1 cellular context compared by ENCODE assay signal in the genomic region with DNA sequence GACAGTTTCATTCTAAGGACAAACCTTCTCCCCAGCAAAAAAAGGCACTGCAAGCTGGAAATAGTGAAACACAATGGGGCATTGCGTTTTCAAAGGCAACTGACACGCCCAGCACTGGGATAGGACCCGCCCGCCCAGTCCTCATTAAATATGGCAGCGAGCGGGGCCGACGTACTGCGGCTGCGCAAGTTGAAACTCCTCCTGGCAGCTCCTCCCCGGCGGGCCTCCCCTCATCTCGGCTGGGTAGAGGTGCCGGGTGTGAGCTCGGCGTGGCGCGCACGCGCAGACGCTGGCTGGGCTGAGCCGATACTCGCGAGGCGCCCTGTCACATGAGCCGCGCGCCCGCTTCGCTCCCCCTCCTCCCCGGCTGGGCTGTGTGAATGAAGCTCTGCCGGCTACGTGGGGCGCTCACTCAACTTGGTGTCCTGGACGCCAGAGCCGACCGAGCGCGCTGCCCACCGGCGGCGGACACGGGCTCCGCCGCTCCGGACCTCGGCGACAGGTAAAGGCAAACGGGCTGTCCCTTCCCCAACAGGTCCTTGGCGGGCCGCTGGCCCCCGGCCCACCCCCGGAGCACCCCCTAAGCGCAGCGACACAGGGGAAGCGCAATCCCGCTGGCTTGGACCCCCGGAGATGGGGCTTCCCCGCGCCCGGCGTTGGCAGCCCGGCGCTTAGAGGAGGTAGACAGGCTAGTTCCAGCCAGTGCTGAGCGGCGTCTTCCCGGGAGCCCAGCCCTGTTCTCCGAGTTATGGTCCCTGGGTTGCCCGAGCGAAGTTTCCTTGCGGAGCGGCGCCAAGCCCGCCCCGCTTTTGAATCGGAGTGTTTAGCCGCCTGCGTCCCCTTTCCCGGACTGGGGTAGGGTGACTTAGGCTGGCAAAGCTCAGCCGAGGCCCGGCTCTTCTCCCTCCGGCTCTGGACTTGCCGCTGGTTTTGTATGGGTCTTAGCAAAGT.
TF ChIP-seq lines count a peak whose summit lies in the region.

A gene (plus strand): TSS at position 306 of the 951 bp plus-strand sequence. CDS start 2,703 bp downstream, outside the sequence.

TF ChIP-seq in HepG2, 621 proteins besides CTCF, POLR2A, EP300 and RAD21 (continued from another document and continues in another):
- TF ChIP-seq, protein P1, sequence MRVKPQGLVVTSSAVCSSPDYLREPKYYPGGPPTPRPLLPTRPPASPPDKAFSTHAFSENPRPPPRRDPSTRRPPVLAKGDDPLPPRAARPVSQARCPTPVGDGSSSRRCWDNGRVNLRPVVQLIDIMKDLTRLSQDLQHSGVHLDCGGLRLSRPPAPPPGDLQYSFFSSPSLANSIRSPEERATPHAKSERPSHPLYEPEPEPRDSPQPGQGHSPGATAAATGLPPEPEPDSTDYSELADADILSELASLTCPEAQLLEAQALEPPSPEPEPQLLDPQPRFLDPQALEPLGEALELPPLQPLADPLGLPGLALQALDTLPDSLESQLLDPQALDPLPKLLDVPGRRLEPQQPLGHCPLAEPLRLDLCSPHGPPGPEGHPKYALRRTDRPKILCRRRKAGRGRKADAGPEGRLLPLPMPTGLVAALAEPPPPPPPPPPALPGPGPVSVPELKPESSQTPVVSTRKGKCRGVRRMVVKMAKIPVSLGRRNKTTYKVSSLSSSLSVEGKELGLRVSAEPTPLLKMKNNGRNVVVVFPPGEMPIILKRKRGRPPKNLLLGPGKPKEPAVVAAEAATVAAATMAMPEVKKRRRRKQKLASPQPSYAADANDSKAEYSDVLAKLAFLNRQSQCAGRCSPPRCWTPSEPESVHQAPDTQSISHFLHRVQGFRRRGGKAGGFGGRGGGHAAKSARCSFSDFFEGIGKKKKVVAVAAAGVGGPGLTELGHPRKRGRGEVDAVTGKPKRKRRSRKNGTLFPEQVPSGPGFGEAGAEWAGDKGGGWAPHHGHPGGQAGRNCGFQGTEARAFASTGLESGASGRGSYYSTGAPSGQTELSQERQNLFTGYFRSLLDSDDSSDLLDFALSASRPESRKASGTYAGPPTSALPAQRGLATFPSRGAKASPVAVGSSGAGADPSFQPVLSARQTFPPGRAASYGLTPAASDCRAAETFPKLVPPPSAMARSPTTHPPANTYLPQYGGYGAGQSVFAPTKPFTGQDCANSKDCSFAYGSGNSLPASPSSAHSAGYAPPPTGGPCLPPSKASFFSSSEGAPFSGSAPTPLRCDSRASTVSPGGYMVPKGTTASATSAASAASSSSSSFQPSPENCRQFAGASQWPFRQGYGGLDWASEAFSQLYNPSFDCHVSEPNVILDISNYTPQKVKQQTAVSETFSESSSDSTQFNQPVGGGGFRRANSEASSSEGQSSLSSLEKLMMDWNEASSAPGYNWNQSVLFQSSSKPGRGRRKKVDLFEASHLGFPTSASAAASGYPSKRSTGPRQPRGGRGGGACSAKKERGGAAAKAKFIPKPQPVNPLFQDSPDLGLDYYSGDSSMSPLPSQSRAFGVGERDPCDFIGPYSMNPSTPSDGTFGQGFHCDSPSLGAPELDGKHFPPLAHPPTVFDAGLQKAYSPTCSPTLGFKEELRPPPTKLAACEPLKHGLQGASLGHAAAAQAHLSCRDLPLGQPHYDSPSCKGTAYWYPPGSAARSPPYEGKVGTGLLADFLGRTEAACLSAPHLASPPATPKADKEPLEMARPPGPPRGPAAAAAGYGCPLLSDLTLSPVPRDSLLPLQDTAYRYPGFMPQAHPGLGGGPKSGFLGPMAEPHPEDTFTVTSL (CRISPR knock-in tag; IDR thresholded peaks at IDR 0.05; ENCODE audit: borderline replicate concordance), result no peak
- TF ChIP-seq, protein P2, sequence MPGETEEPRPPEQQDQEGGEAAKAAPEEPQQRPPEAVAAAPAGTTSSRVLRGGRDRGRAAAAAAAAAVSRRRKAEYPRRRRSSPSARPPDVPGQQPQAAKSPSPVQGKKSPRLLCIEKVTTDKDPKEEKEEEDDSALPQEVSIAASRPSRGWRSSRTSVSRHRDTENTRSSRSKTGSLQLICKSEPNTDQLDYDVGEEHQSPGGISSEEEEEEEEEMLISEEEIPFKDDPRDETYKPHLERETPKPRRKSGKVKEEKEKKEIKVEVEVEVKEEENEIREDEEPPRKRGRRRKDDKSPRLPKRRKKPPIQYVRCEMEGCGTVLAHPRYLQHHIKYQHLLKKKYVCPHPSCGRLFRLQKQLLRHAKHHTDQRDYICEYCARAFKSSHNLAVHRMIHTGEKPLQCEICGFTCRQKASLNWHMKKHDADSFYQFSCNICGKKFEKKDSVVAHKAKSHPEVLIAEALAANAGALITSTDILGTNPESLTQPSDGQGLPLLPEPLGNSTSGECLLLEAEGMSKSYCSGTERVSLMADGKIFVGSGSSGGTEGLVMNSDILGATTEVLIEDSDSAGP (CRISPR knock-in tag; IDR thresholded peaks at IDR 0.05; ENCODE audit: borderline replicate concordance), result peak; percentile 67; the same call in 1 of the 2 replicates
- TF ChIP-seq ZFY (CRISPR knock-in tag; IDR thresholded peaks at IDR 0.05) (peak; percentile 41; the same call in 1 of the 2 replicates), MXD4 (CRISPR knock-in tag; IDR thresholded peaks at IDR 0.05) (0 out of 2 replicates have a peak, but pooled peaks have one; percentile 38), HOXA3 (CRISPR knock-in tag; IDR thresholded peaks at IDR 0.05) (peak; percentile 49), NCOA2 (CRISPR knock-in tag; IDR thresholded peaks at IDR 0.05) (0 out of 2 replicates have a peak, but pooled peaks have one; percentile 14), PAWR (CRISPR knock-in tag; IDR thresholded peaks at IDR 0.05; ENCODE audit: borderline replicate concordance) (no peak), SRSF4 (IDR thresholded peaks at IDR 0.05; ENCODE audit: low read depth, low read length, poor library complexity, severe bottlenecking) (no peak), TAF15 (IDR thresholded peaks at IDR 0.05; ENCODE audit: low read depth, low read length, poor library complexity, severe bottlenecking) (no peak), LCORL (IDR thresholded peaks at IDR 0.05) (no peak), LCORL (CRISPR knock-in tag; IDR thresholded peaks at IDR 0.05) (0 out of 2 replicates have a peak, but pooled peaks have one; percentile 7), SALL1 (CRISPR knock-in tag; IDR thresholded peaks at IDR 0.05) (peak; percentile 64), ZNF619 (CRISPR knock-in tag; IDR thresholded peaks at IDR 0.05) (peak; percentile 49; the same call in 1 of the 2 replicates), NAIF1 (CRISPR knock-in tag; IDR thresholded peaks at IDR 0.05; ENCODE audit: borderline replicate concordance) (peak; percentile 49; the same call in 1 of the 2 replicates), SP5 (CRISPR knock-in tag; IDR thresholded peaks at IDR 0.05; ENCODE audit: borderline replicate concordance, low read depth) (peak; percentile 14; the same call in 1 of the 2 replicates), ZNF556 (CRISPR knock-in tag; IDR thresholded peaks at IDR 0.05; ENCODE audit: borderline replicate concordance) (no peak), ARNT2 (CRISPR knock-in tag; IDR thresholded peaks at IDR 0.05; ENCODE audit: low read depth) (peak; percentile 44; the same call in 1 of the 2 replicates), RXRB (CRISPR knock-in tag; IDR thresholded peaks at IDR 0.05; ENCODE audit: borderline replicate concordance) (no peak), XRCC5 (optimal IDR thresholded peaks at IDR 0.05; ENCODE audit: low read length) (peak; percentile 47), SOX13 (IDR thresholded peaks at IDR 0.05) (no peak), SOX13 (CRISPR knock-in tag; conservative IDR thresholded peaks at IDR 0.05 in 1 of 2, IDR thresholded peaks at IDR 0.05 in 1 of 2) (peak in 1 of 2 experiments; percentile 4; a peak in 1 of 4 replicates), NFKB2 (CRISPR knock-in tag; IDR thresholded peaks at IDR 0.05; ENCODE audit: borderline replicate concordance) (0 out of 2 replicates have a peak, but pooled peaks have one; percentile 36), NONO (IDR thresholded peaks at IDR 0.05) (no peak), NONO (CRISPR knock-in tag; conservative IDR thresholded peaks at IDR 0.05) (0 out of 2 replicates have a peak, but pooled peaks have one; percentile 45), ZMYM4 (CRISPR knock-in tag; IDR thresholded peaks at IDR 0.05) (peak; percentile 72), HNF4G (IDR thresholded peaks at IDR 0.05; ENCODE audit: borderline replicate concordance, low read depth, low read length) (no peak), HNF4G (CRISPR knock-in tag; IDR thresholded peaks at IDR 0.05; ENCODE audit: borderline replicate concordance, low read depth) (no peak)
- TF ChIP-seq, protein P3, sequence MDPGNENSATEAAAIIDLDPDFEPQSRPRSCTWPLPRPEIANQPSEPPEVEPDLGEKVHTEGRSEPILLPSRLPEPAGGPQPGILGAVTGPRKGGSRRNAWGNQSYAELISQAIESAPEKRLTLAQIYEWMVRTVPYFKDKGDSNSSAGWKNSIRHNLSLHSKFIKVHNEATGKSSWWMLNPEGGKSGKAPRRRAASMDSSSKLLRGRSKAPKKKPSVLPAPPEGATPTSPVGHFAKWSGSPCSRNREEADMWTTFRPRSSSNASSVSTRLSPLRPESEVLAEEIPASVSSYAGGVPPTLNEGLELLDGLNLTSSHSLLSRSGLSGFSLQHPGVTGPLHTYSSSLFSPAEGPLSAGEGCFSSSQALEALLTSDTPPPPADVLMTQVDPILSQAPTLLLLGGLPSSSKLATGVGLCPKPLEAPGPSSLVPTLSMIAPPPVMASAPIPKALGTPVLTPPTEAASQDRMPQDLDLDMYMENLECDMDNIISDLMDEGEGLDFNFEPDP (CRISPR knock-in tag; conservative IDR thresholded peaks at IDR 0.05), result no peak
- TF ChIP-seq, protein P4, sequence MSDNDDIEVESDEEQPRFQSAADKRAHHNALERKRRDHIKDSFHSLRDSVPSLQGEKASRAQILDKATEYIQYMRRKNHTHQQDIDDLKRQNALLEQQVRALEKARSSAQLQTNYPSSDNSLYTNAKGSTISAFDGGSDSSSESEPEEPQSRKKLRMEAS (IDR thresholded peaks at IDR 0.05), result peak; percentile 67; the same call in 1 of the 2 replicates
- TF ChIP-seq, protein P5, sequence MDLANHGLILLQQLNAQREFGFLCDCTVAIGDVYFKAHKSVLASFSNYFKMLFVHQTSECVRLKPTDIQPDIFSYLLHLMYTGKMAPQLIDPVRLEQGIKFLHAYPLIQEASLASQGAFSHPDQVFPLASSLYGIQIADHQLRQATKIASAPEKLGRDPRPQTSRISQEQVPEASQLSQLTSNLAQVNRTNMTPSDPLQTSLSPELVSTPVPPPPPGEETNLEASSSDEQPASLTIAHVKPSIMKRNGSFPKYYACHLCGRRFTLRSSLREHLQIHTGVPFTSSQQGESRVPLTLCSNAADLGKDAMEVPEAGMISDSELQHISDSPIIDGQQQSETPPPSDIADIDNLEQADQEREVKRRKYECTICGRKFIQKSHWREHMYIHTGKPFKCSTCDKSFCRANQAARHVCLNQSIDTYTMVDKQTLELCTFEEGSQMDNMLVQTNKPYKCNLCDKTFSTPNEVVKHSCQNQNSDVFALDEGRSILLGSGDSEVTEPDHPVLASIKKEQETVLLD (CRISPR knock-in tag; IDR thresholded peaks at IDR 0.05; ENCODE audit: low read depth), result no peak
- TF ChIP-seq, protein P6, sequence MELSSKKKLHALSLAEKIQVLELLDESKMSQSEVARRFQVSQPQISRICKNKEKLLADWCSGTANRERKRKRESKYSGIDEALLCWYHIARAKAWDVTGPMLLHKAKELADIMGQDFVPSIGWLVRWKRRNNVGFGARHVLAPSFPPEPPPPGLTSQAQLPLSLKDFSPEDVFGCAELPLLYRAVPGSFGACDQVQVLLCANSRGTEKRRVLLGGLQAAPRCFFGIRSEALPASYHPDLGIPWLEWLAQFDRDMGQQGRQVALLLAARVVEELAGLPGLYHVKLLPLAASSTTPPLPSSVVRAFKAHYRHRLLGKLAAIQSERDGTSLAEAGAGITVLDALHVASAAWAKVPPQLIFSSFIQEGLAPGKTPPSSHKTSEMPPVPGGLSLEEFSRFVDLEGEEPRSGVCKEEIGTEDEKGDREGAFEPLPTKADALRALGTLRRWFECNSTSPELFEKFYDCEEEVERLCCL (CRISPR knock-in tag; IDR thresholded peaks at IDR 0.05; ENCODE audit: borderline replicate concordance), result no peak
- TF ChIP-seq, protein P7, sequence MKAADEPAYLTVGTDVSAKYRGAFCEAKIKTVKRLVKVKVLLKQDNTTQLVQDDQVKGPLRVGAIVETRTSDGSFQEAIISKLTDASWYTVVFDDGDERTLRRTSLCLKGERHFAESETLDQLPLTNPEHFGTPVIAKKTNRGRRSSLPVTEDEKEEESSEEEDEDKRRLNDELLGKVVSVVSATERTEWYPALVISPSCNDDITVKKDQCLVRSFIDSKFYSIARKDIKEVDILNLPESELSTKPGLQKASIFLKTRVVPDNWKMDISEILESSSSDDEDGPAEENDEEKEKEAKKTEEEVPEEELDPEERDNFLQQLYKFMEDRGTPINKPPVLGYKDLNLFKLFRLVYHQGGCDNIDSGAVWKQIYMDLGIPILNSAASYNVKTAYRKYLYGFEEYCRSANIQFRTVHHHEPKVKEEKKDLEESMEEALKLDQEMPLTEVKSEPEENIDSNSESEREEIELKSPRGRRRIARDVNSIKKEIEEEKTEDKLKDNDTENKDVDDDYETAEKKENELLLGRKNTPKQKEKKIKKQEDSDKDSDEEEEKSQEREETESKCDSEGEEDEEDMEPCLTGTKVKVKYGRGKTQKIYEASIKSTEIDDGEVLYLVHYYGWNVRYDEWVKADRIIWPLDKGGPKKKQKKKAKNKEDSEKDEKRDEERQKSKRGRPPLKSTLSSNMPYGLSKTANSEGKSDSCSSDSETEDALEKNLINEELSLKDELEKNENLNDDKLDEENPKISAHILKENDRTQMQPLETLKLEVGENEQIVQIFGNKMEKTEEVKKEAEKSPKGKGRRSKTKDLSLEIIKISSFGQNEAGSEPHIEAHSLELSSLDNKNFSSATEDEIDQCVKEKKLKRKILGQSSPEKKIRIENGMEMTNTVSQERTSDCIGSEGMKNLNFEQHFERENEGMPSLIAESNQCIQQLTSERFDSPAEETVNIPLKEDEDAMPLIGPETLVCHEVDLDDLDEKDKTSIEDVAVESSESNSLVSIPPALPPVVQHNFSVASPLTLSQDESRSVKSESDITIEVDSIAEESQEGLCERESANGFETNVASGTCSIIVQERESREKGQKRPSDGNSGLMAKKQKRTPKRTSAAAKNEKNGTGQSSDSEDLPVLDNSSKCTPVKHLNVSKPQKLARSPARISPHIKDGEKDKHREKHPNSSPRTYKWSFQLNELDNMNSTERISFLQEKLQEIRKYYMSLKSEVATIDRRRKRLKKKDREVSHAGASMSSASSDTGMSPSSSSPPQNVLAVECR (CRISPR knock-in tag; IDR thresholded peaks at IDR 0.05; ENCODE audit: borderline replicate concordance), result peak; percentile 71
- TF ChIP-seq, protein P8, sequence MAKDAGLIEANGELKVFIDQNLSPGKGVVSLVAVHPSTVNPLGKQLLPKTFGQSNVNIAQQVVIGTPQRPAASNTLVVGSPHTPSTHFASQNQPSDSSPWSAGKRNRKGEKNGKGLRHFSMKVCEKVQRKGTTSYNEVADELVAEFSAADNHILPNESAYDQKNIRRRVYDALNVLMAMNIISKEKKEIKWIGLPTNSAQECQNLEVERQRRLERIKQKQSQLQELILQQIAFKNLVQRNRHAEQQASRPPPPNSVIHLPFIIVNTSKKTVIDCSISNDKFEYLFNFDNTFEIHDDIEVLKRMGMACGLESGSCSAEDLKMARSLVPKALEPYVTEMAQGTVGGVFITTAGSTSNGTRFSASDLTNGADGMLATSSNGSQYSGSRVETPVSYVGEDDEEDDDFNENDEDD (CRISPR knock-in tag; IDR thresholded peaks at IDR 0.05; ENCODE audit: borderline replicate concordance), result peak; percentile 38; the same call in 1 of the 2 replicates
- TF ChIP-seq, protein P9, sequence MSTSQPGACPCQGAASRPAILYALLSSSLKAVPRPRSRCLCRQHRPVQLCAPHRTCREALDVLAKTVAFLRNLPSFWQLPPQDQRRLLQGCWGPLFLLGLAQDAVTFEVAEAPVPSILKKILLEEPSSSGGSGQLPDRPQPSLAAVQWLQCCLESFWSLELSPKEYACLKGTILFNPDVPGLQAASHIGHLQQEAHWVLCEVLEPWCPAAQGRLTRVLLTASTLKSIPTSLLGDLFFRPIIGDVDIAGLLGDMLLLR (CRISPR knock-in tag; IDR thresholded peaks at IDR 0.05), result no peak
